In genomic region chr7:78018541-78019456, GRCh38 we compare ENCODE assay signal across 8 cellular contexts.
DNase-seq lines count a peak whose midpoint lies in the region; ATAC-seq, FAIRE-seq and TF ChIP-seq lines count a peak whose summit lies in the region.

No MANE protein-coding gene starts in this region.

- no peak overlapping the region for H2BK120ac ChIP-seq in H1 (replicated peaks; ENCODE audit: low read depth, low read length)

- H3K9me2 ChIP-seq in SU-DHL-6 (replicated peaks; ENCODE audit: insufficient read depth, low read length) = no peaks in the 10 kb centered on the region

- H3K4me2 ChIP-seq in SU-DHL-6 (ENCODE audit: low read depth, low read length, poor library complexity, severe bottlenecking) (peak overlapping the region; percentile 47), H1 (ENCODE audit: insufficient read depth in 1 of 2, low read depth in 2 of 2, low read length in 2 of 2) (peak overlapping the region; percentile 75 to 85)

- no peak for FAIRE-seq in H1 (lab: Jason Lieb, UNC)

- peaks cover 10% of the 10 kb centered on the region; the same call in 1 of the 2 replicates for H3F3A ChIP-seq in SU-DHL-6 (ENCODE audit: insufficient read depth)

- WGBS in H1 (ENCODE audit: extremely low coverage in 1 of 2, insufficient coverage in 1 of 2, insufficient read length in 1 of 2, insufficient replicate concordance in 2 of 2, low coverage in 1 of 2, low lambda C conversion rate in 2 of 2, missing lambda C conversion rate in 1 of 2), 2 experiments = 24% methylated on average over 46 of the region's 53 CpGs; no CpG with 5 or more reads in 1 of the 2 experiments

- H2AFZ ChIP-seq in SU-DHL-6 (ENCODE audit: low read depth, low read length, severe bottlenecking) (peak overlapping the region; percentile 44), H1 (ENCODE audit: low read length) (no peak overlapping the region)

- TF ChIP-seq POLR2A in H1 (IDR thresholded peaks at IDR 0.05; ENCODE audit: control extremely low read depth in 1 of 2, low read depth in 2 of 2, low read length in 2 of 2) = no peak

- no peak overlapping the region for H2BK5ac ChIP-seq in H1 (ENCODE audit: low read depth, low read length)

- H4K20me1 ChIP-seq in SU-DHL-6 (ENCODE audit: low read depth, low read length) (no peaks in the 10 kb centered on the region), H1 (replicated peaks in 1 of 2; ENCODE audit: control insufficient read depth in 1 of 2, insufficient read depth in 2 of 2, low read length in 2 of 2) (no peaks in the 10 kb centered on the region)

- no peak overlapping the region for H4K5ac ChIP-seq in H1 (ENCODE audit: insufficient read length, low read depth, low read length)

- CTCF ChIA-PET in AG04450 (lab: Charles Lee) (interaction anchor here (0.6 to 2.3 kb wide), 7 partner anchors 8 to 311 kb away, joined by 3 to 14 read pairs (median 4); no protein-coding TSS in a partner anchor), H1 (lab: Charles Lee; ENCODE audit: partially characterized antibody) (interaction anchor here (1.0 to 5.9 kb wide), 12 partner anchors 12 to 208 kb away, joined by 3 to 73 read pairs (median 8); no protein-coding TSS in a partner anchor)

- H3K27ac ChIP-seq in AG04450 (ENCODE audit: low read depth, low read length) = no peak overlapping the region
- H3K27ac ChIP-seq in SU-DHL-6 (ENCODE audit: low read depth, low read length) = no peak overlapping the region
- no peak overlapping the region for H3K27ac ChIP-seq in H1 (ENCODE audit: low read depth, low read length)

- H3K79me2 ChIP-seq in SU-DHL-6 (ENCODE audit: insufficient read depth, low read length) = no peaks in the 10 kb centered on the region
- no peaks in the 10 kb centered on the region for H3K79me2 ChIP-seq in H1 (ENCODE audit: control insufficient read depth in 1 of 2, insufficient read depth in 2 of 2, low read length in 2 of 2)

- no peak overlapping the region for H3K4ac ChIP-seq in H1 (replicated peaks; ENCODE audit: insufficient read length, low read depth, low read length)

- intact Hi-C loops in mucosa of descending colon (cut with DNase I, micrococcal nuclease) = no loop called here

- peaks cover 7% of the 10 kb centered on the region; the same call in 1 of the 2 replicates for H3K23me2 ChIP-seq in H1 (ENCODE audit: low read depth, low read length)

- H3K9ac ChIP-seq in SU-DHL-6 (ENCODE audit: low read length) = peak overlapping the region; percentile 18; the same call in 1 of the 2 replicates
- H3K9ac ChIP-seq in H1 (replicated peaks in 1 of 4; ENCODE audit: extremely low read depth in 1 of 4, low read depth in 3 of 4, low read length in 3 of 4) = peak overlapping the region in 1 of 4 experiments; percentile 73; a peak in 2 of 7 replicates

- H4K8ac ChIP-seq in H1 (ENCODE audit: extremely low read depth, insufficient read depth, low read length) = no peak overlapping the region

- no peak overlapping the region for H3K14ac ChIP-seq in H1 (ENCODE audit: insufficient read length)

- H4K91ac ChIP-seq in H1 (replicated peaks; ENCODE audit: insufficient read length, low read length) = no peak overlapping the region

- H3K9me3 ChIP-seq in AG04450 (ENCODE audit: control insufficient read depth, insufficient read depth, low read length) = no peaks in the 10 kb centered on the region
- H3K9me3 ChIP-seq in SU-DHL-6 (ENCODE audit: insufficient read depth, low read length) = no peaks in the 10 kb centered on the region
- H3K9me3 ChIP-seq in H1 (ENCODE audit: insufficient read depth in 2 of 2, low read depth in 1 of 2, low read length in 1 of 2) = no peaks in the 10 kb centered on the region
- H3K9me3 ChIP-seq in mucosa of descending colon = no peaks in the 10 kb centered on the region

- POLR2A ChIA-PET in AG04450 (lab: Yijun Ruan, JAX) = no interaction called here
- POLR2A ChIA-PET in H1 (lab: Charles Lee; ENCODE audit: partially characterized antibody) = interaction anchor here (0.9 to 2.6 kb wide), 3 partner anchors 13 to 61 kb away, joined by 3 to 8 read pairs (median 4); no protein-coding TSS in a partner anchor

- peaks cover 0 to 11% (median 5%) of the 10 kb centered on the region in 4 experiments; a peak in 4 of 7 replicates for H3K4me1 ChIP-seq in H1 (replicated peaks in 1 of 4; ENCODE audit: control insufficient read depth in 3 of 4, insufficient read depth in 4 of 4, low read length in 3 of 4)
- H3K4me1 ChIP-seq in mucosa of descending colon (ENCODE audit: low read depth) = peaks cover 9% of the 10 kb centered on the region

- H3K79me1 ChIP-seq in H1 (ENCODE audit: low read depth, low read length) = no peaks in the 10 kb centered on the region; the same call in 1 of the 2 replicates

- no peak overlapping the region for H3K18ac ChIP-seq in H1 (ENCODE audit: extremely low read depth, low read length)

- H3K23ac ChIP-seq in H1 (ENCODE audit: insufficient read length) = no peak overlapping the region

- no peak for DNase-seq in AG04450 (ENCODE audit: low read depth, low spot score)
- DNase-seq in HS-5 (ENCODE audit: low read depth) = peak; percentile 29
- peak in 1 of 2 experiments; percentile 51 for DNase-seq in H1 (ENCODE audit: low read depth in 1 of 2, low spot score in 2 of 2)
- peak; percentile 38 to 58 (median 53) for DNase-seq in mucosa of descending colon
- DNase-seq in ureter (ENCODE audit: low spot score) = peak; percentile 59
- DNase-seq in GM20000 (ENCODE audit: low spot score) = no peak

- H2AK5ac ChIP-seq in H1 (ENCODE audit: low read depth, low read length) = no peak overlapping the region

- H2BK15ac ChIP-seq in H1 (ENCODE audit: low read length) = no peak overlapping the region

- no peaks in the 10 kb centered on the region for H3K36me3 ChIP-seq in SU-DHL-6 (ENCODE audit: low read length)
- H3K36me3 ChIP-seq in H1 (ENCODE audit: control insufficient read depth in 2 of 4, insufficient read depth in 4 of 4, low read length in 3 of 4) = no peaks in the 10 kb centered on the region
- no peaks in the 10 kb centered on the region for H3K36me3 ChIP-seq in mucosa of descending colon (ENCODE audit: low read depth)

- peak; percentile 27 for TF ChIP-seq CTCF in AG04450 (IDR thresholded peaks at IDR 0.05; ENCODE audit: low read depth, low read length)
- no peak for TF ChIP-seq CTCF in SU-DHL-6 (IDR thresholded peaks at IDR 0.05; ENCODE audit: insufficient read depth, low read length, poor library complexity, severe bottlenecking)
- no peak for TF ChIP-seq CTCF in H1 (IDR thresholded peaks at IDR 0.05; ENCODE audit: control extremely low read depth in 1 of 3, insufficient read depth in 1 of 3, low read depth in 1 of 3, low read length in 3 of 3)
- no peak for TF ChIP-seq CTCF in mucosa of descending colon (IDR thresholded peaks at IDR 0.05)
- no peak for TF ChIP-seq CTCF in GM20000 (IDR thresholded peaks at IDR 0.05; ENCODE audit: extremely low read depth, missing control alignments)

- H2BK12ac ChIP-seq in H1 (ENCODE audit: low read depth, low read length) = no peak overlapping the region

- H3K56ac ChIP-seq in H1 (replicated peaks; ENCODE audit: insufficient read length, low read depth, low read length) = no peak overlapping the region

- TF ChIP-seq RAD21 in H1 (IDR thresholded peaks at IDR 0.05 in 1 of 2, conservative IDR thresholded peaks at IDR 0.05 in 1 of 2; ENCODE audit: low read depth in 2 of 2, low read length in 2 of 2) = no peak; a peak in 1 of 4 replicates

- H3K4me3 ChIP-seq in AG04450 (ENCODE audit: low read depth, low read length) (peak overlapping the region; percentile 57), SU-DHL-6 (ENCODE audit: insufficient read depth, low read length, poor library complexity, severe bottlenecking) (no peak overlapping the region), H1 (ENCODE audit: extremely low read depth in 1 of 4, insufficient read depth in 2 of 4, low read depth in 3 of 4, low read length in 4 of 4) (peak overlapping the region; percentile 23 to 61 (median 45); a peak in 7 of 8 replicates), mucosa of descending colon (peak overlapping the region; percentile 9)

- H3K27me3 ChIP-seq in AG04450 (ENCODE audit: control insufficient read depth, insufficient read depth, low read length) (no peaks in the 10 kb centered on the region), SU-DHL-6 (ENCODE audit: low read length) (no peaks in the 10 kb centered on the region), H1 (replicated peaks in 1 of 4; ENCODE audit: control insufficient read depth in 3 of 4, extremely low read depth in 1 of 4, insufficient read depth in 3 of 4, low read length in 3 of 4) (peaks cover 2 to 10% (median 4%) of the 10 kb centered on the region in 4 experiments; a peak in 5 of 7 replicates)

- peak; percentile 9 for ATAC-seq in GM18520 (IDR thresholded peaks at IDR 0.05; ENCODE audit: unreplicated experiment)
- no peak for ATAC-seq in mucosa of descending colon

- no peak for TF ChIP-seq EP300 in H1 (IDR thresholded peaks at IDR 0.05; ENCODE audit: borderline replicate concordance in 1 of 2, low read depth in 2 of 2, low read length in 2 of 2)

- no peak overlapping the region for H2BK20ac ChIP-seq in H1 (ENCODE audit: low read length)

TF ChIP-seq in H1, 55 proteins besides CTCF, POLR2A, EP300 and RAD21:
- no peak for TF ChIP-seq RFX5 (IDR thresholded peaks at IDR 0.05; ENCODE audit: borderline replicate concordance, low read depth, low read length)
- peak; percentile 85 for TF ChIP-seq E2F6 (IDR thresholded peaks at IDR 0.05)
- peak; percentile 89 for TF ChIP-seq MAX (IDR thresholded peaks at IDR 0.05)
- no peak for TF ChIP-seq JUN (IDR thresholded peaks at IDR 0.05; ENCODE audit: low read depth, low read length)
- no peak for TF ChIP-seq SIN3A (conservative IDR thresholded peaks at IDR 0.05 in 1 of 2, IDR thresholded peaks at IDR 0.05 in 1 of 2; ENCODE audit: low read depth in 1 of 2, low read length in 2 of 2)
- no peak for TF ChIP-seq SP4 (IDR thresholded peaks at IDR 0.05; ENCODE audit: low read length)

Comparison
In these comparisons a context has a peak if more than half of its experiments do, and no peak if none do; other contexts are left out.
1. DNase-seq: peak in HS-5 (single experiment), mucosa of descending colon (3 of 3) and ureter (single experiment); none in AG04450 (single experiment) and GM20000 (single experiment).